Comparison of ENCODE assay signal across 27 cellular contexts in the genomic region with DNA sequence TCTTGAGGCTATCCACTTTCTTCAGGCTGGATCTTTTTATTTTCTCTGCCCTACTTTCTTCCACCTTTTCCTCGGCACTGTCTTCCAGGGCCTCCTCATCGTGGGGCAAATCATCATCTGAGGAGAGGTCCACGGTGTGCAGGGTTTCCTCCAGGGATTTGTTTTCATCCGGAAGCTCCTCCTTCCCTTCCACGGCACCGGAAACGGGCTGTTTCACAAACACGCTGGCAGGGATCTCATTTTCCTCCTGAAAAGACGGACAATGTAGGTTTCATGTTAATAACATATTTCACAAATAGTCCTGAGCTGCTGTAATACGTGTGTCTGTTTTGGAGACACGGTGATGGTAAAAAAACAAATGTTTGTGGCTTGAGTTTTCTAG. TPM values are rescaled to one million over a fixed set of nuclear protein-coding genes. Genes with fewer than 3 reads are reported as not detected.
A peak's percentile ranks its signal among the peaks of the same experiment; 100 is the strongest.
DNase-seq lines count a peak whose midpoint lies in the region; ATAC-seq, FAIRE-seq and TF ChIP-seq lines count a peak whose summit lies in the region.
"Had no signal": no experiment of that assay in that cellular context is flagged by ENCODE, and none has a peak within 500 bp of the region (broad histone marks: within the 10 kb centered on the region; RNA-seq: fewer than 3 reads in every experiment).

No MANE protein-coding gene starts in this region.

- H3K9ac ChIP-seq in neuronal stem cell (ENCODE audit: low read depth, low read length, poor library complexity), result no peak overlapping the region

- peak overlapping the region; percentile 68 to 97 (median 84) for H3K27ac ChIP-seq in heart right ventricle
- H3K27ac ChIP-seq in neuronal stem cell (replicated peaks; ENCODE audit: low read length), result no peak overlapping the region
- H3K27ac ChIP-seq: dorsolateral prefrontal cortex, neutrophil had no signal

- intact Hi-C loops in heart right ventricle (cut with DNase I), result no loop called here
- intact Hi-C loops in Right ventricle myocardium superior (cut with DNase I), result no loop called here

- WGBS in heart right ventricle, 2 donors, result 33 to 36% methylated on average over 11 of the region's 11 CpGs
- no CpG with 5 or more reads among the region's 11 CpGs for WGBS in neuronal stem cell (ENCODE audit: extremely low coverage in 2 of 2, insufficient read length in 2 of 2, insufficient replicate concordance in 1 of 2), 2 donors

- no peak overlapping the region for H4K91ac ChIP-seq in neuronal stem cell (ENCODE audit: low read depth, low read length, poor library complexity)

- TF ChIP-seq CTCF in heart right ventricle (IDR thresholded peaks at IDR 0.05) (no peak), endothelial cell (IDR thresholded peaks at IDR 0.05; ENCODE audit: unreplicated experiment) (no peak), D721Med (IDR thresholded peaks at IDR 0.05; ENCODE audit: insufficient read depth, missing control alignments) (no peak)

- no peak overlapping the region for H2BK120ac ChIP-seq in neuronal stem cell (ENCODE audit: low read depth, low read length)

- peak overlapping the region; percentile 58 for H2AFZ ChIP-seq in neuronal stem cell (ENCODE audit: low read length)

- H3K4me1 ChIP-seq in heart right ventricle, result peaks cover 4 to 99% (median 84%) of the 10 kb centered on the region in 9 donors
- peaks cover under 1 to 7% of the 10 kb centered on the region in 2 donors for H3K4me1 ChIP-seq in neuronal stem cell (ENCODE audit: control insufficient read depth in 2 of 2, insufficient read depth in 1 of 2, low read depth in 1 of 2, low read length in 2 of 2)
- H3K4me1 ChIP-seq: adrenal gland had no signal

- no peak for DNase-seq in heart right ventricle
- DNase-seq in Right ventricle myocardium superior, result no peak
- DNase-seq in endothelial cell (ENCODE audit: low spot score), result no peak
- no peak for DNase-seq in neuronal stem cell (ENCODE audit: low spot score)
- DNase-seq in D721Med (ENCODE audit: insufficient read length, low spot score), result no peak
- DNase-seq in NCI-H1436 treated with DMSO at 0.1 percent for 48 hours (lab: John Stamatoyannopoulos, UW), result no peak
- no peak for DNase-seq in NCI-H1048 (lab: John Stamatoyannopoulos, UW)
- DNase-seq in DMS114 treated with DMSO at 0.1 percent for 48 hours (lab: John Stamatoyannopoulos, UW; ENCODE audit: unreplicated experiment), result no peak
- DNase-seq: activated CD4-positive, CD25-positive, alpha-beta regulatory T cell treated with anti-CD3 and anti-CD28 coated beads, Interleukin-2, amount 50 U/mL, for 72 hours; activated CD8-positive, alpha-beta memory T cell treated with anti-CD3 and anti-CD28 coated beads, Interleukin-2, amount 50 U/mL, for 48 hours; activated CD8-positive, alpha-beta T cell treated with anti-CD3 and anti-CD28 coated beads for 36 hours; activated naive CD4-positive, alpha-beta T cell treated with anti-CD3 and anti-CD28 coated beads, Interleukin-2, amount 10 ng/mL, durations not matched to agents 7 days and 5 days; adrenal gland; CD4-positive, CD25-positive, alpha-beta regulatory T cell; dorsolateral prefrontal cortex; GOT3; immature natural killer cell; naive B cell; NCI-H1105 treated with DMSO at 0.1 percent for 48 hours; NCI-H1930; NCI-H524 treated with DMSO at 0.1 percent for 48 hours; SHP77 treated with DMSO at 0.1 percent for 48 hours; stimulated activated CD4-positive, alpha-beta T cell treated with anti-CD3 and anti-CD28 coated beads, Interleukin-4, amount 100 ng/mL, for 24 hours; T-helper 2 cell had no signal

- no peak overlapping the region for H3K14ac ChIP-seq in neuronal stem cell (ENCODE audit: low read length)

- H2BK15ac ChIP-seq in neuronal stem cell (ENCODE audit: low read length), result no peak overlapping the region

- FAIRE-seq in D721Med (lab: Jason Lieb, UNC), result no peak

- H3K4me1 Mint-ChIP-seq in endothelial cell (ENCODE audit: unreplicated experiment), result peaks cover 14% of the 10 kb centered on the region
- H3K4me1 Mint-ChIP-seq: activated naive CD4-positive, alpha-beta T cell treated with anti-CD3 and anti-CD28 coated beads, Interleukin-2, amount 10 ng/mL, durations not matched to agents 7 days and 5 days; CD4-positive, CD25-positive, alpha-beta regulatory T cell; naive B cell had no signal

- no peak overlapping the region for H3K4me2 ChIP-seq in neuronal stem cell (ENCODE audit: insufficient read depth, low read length, poor library complexity, severe bottlenecking)

- no peaks in the 10 kb centered on the region for H3K79me1 ChIP-seq in neuronal stem cell (ENCODE audit: low read depth, low read length)

- H3K27me3 ChIP-seq in heart right ventricle (no peaks in the 10 kb centered on the region), neuronal stem cell (ENCODE audit: control insufficient read depth in 3 of 3, insufficient read depth in 3 of 3, low read depth in 1 of 3, low read length in 3 of 3) (no peaks in the 10 kb centered on the region)
- H3K27me3 ChIP-seq: adrenal gland, dorsolateral prefrontal cortex, neutrophil, right lobe of liver had no signal

- H4K8ac ChIP-seq in neuronal stem cell (ENCODE audit: low read depth, low read length), result no peak overlapping the region

- H3K36me3 ChIP-seq in heart right ventricle, result peaks cover 0 to 51% (median 14%) of the 10 kb centered on the region in 9 donors
- H3K36me3 ChIP-seq in neuronal stem cell (replicated peaks in 1 of 2; ENCODE audit: control insufficient read depth in 2 of 2, insufficient read depth in 2 of 2, low read length in 2 of 2), result no peaks in the 10 kb centered on the region
- H3K36me3 ChIP-seq: adrenal gland, neutrophil, right lobe of liver had no signal

- peak overlapping the region; percentile 54 for H3K4me3 Mint-ChIP-seq in endothelial cell (ENCODE audit: unreplicated experiment)
- H3K4me3 Mint-ChIP-seq: activated CD8-positive, alpha-beta T cell treated with anti-CD3 and anti-CD28 coated beads for 36 hours; activated naive CD4-positive, alpha-beta T cell treated with anti-CD3 and anti-CD28 coated beads, Interleukin-2, amount 10 ng/mL, durations not matched to agents 7 days and 5 days; CD4-positive, CD25-positive, alpha-beta regulatory T cell; mesothelial cell of epicardium; naive B cell had no signal

- H2BK5ac ChIP-seq in neuronal stem cell (ENCODE audit: low read length), result no peak overlapping the region

- H3K36me3 Mint-ChIP-seq in endothelial cell (ENCODE audit: low read depth, unreplicated experiment), result no peaks in the 10 kb centered on the region
- H3K36me3 Mint-ChIP-seq: activated naive CD4-positive, alpha-beta T cell treated with anti-CD3 and anti-CD28 coated beads, Interleukin-2, amount 10 ng/mL, durations not matched to agents 7 days and 5 days; CD4-positive, CD25-positive, alpha-beta regulatory T cell; immature natural killer cell; mesothelial cell of epicardium; naive B cell had no signal

- peak overlapping the region; percentile 87 for H3K27ac Mint-ChIP-seq in endothelial cell (ENCODE audit: unreplicated experiment)
- H3K27ac Mint-ChIP-seq: activated CD8-positive, alpha-beta T cell treated with anti-CD3 and anti-CD28 coated beads for 36 hours; activated naive CD4-positive, alpha-beta T cell treated with anti-CD3 and anti-CD28 coated beads, Interleukin-2, amount 10 ng/mL, durations not matched to agents 7 days and 5 days; mesothelial cell of epicardium had no signal

- H3K9me3 ChIP-seq in heart right ventricle (no peaks in the 10 kb centered on the region), neuronal stem cell (replicated peaks in 1 of 2; ENCODE audit: control insufficient read depth in 2 of 2, insufficient read depth in 1 of 2, low read depth in 1 of 2, low read length in 2 of 2) (peaks cover 0 to 4% of the 10 kb centered on the region in 2 donors)
- H3K9me3 ChIP-seq: adrenal gland, neutrophil, right lobe of liver had no signal

- ATAC-seq in heart right ventricle (peak in 3 of 8 donors; percentile 2 to 11 (median 3)), Right ventricle myocardium superior (ENCODE audit: poor library complexity) (no peak)
- ATAC-seq: activated CD8-positive, alpha-beta T cell treated with anti-CD3 and anti-CD28 coated beads for 36 hours had no signal

- H2AK5ac ChIP-seq in neuronal stem cell (ENCODE audit: low read depth, low read length), result no peak overlapping the region

- no peak overlapping the region for H2BK12ac ChIP-seq in neuronal stem cell (ENCODE audit: low read length)

- no peak overlapping the region for H3K23ac ChIP-seq in neuronal stem cell (ENCODE audit: low read depth, low read length, poor library complexity)

- H3K9me3 Mint-ChIP-seq in endothelial cell (ENCODE audit: unreplicated experiment), result no peaks in the 10 kb centered on the region
- H3K9me3 Mint-ChIP-seq: activated CD8-positive, alpha-beta T cell treated with anti-CD3 and anti-CD28 coated beads for 36 hours; activated naive CD4-positive, alpha-beta T cell treated with anti-CD3 and anti-CD28 coated beads, Interleukin-2, amount 10 ng/mL, durations not matched to agents 7 days and 5 days; immature natural killer cell; mesothelial cell of epicardium; naive B cell had no signal

- H3K18ac ChIP-seq in neuronal stem cell (ENCODE audit: low read length), result no peak overlapping the region

- peaks cover 5% of the 10 kb centered on the region for H3K27me3 Mint-ChIP-seq in endothelial cell (ENCODE audit: unreplicated experiment)

- H3K4me3 ChIP-seq in heart right ventricle, result peak overlapping the region in 4 of 10 donors; percentile 6 to 22 (median 10)
- no peak overlapping the region for H3K4me3 ChIP-seq in neuronal stem cell (ENCODE audit: low read length in 2 of 2)
- H3K4me3 ChIP-seq: adrenal gland, dorsolateral prefrontal cortex, right lobe of liver had no signal

- H3K4ac ChIP-seq in neuronal stem cell (ENCODE audit: low read length), result no peak overlapping the region

RNA-seq across cellular contexts. Expression of gene CAVIN2, which starts 10.4 kb away (rescaled TPM):
- total RNA-seq in heart right ventricle (100 to 1,000 TPM in 5 of 10 donors, 10 to 100 TPM in 5; 73.5 to 126 (median 101) TPM), Right ventricle myocardium superior (104 TPM), endothelial cell (ENCODE audit: unreplicated experiment) (4.4 TPM)
- 10 to 100 TPM; 31.5 to 38.6 TPM for polyA plus RNA-seq in heart right ventricle
- not detected for polyA plus RNA-seq in neuronal stem cell (2013, experiment 1 of 2)
- polyA plus RNA-seq in neuronal stem cell (2013, experiment 2 of 2), result not detected
- total RNA-seq: activated CD8-positive, alpha-beta T cell treated with anti-CD3 and anti-CD28 coated beads for 36 hours had no signal
- polyA plus RNA-seq: CD4-positive, CD25-positive, alpha-beta regulatory T cell had no signal

Comparison
In these comparisons a context has a peak if more than half of its experiments do, and no peak if none do; other contexts are left out.
1. RNA of gene CAVIN2, which starts 10.4 kb away (total RNA-seq): 104 TPM in Right ventricle myocardium superior (single experiment) and 73.5 to 126 TPM in heart right ventricle; 4.4 TPM in endothelial cell (single experiment); every median in the first group is over 10 times any median in the second.